In the genomic region with DNA sequence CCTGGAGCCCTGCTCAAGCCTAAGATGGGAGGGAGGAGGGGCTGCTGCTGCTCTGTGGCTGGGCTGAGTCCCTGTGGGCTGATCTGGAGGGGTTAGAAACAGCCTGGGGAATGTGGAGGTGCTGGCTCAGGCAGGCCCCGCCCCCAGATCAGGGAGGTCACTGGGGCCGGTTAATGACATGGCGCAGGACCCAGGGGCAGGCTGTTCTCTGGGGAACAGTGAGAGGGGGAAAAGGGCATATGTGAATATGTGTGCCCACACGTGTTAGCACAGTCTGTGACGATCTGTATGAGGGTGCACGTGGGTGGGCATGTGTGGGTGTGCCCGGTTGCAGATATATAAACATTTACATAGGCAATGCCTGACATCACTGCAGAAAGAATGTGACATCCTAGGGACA, we compare ENCODE assay signal across 19 cellular contexts.
DNase-seq lines count a peak whose midpoint lies in the region; ATAC-seq and TF ChIP-seq lines count a peak whose summit lies in the region.
"Had no signal": no experiment of that assay in that cellular context is flagged by ENCODE, and none has a peak within 500 bp of the region (broad histone marks: within the 10 kb centered on the region; RNA-seq: fewer than 3 reads in every experiment).

No MANE protein-coding gene starts in this region.

- no peak overlapping the region for H4K5ac ChIP-seq in H9 (ENCODE audit: insufficient read length, low read depth, low read length)

- H2AFZ ChIP-seq in H9 (ENCODE audit: low read length) (no peak overlapping the region), mesenchymal stem cell (ENCODE audit: low read depth, low read length) (peak overlapping the region; percentile 34)

- no peak overlapping the region for H3K56ac ChIP-seq in H9 (ENCODE audit: insufficient read length, low read depth, low read length)

- no peak overlapping the region for H2BK15ac ChIP-seq in H9 (ENCODE audit: low read depth, low read length)
- H2BK15ac ChIP-seq in mesenchymal stem cell (ENCODE audit: low read depth, poor library complexity, severe bottlenecking) = peak overlapping the region; percentile 35

- no peak overlapping the region for H4K8ac ChIP-seq in H9 (replicated peaks; ENCODE audit: insufficient read length, low read depth, low read length)
- H4K8ac ChIP-seq in mesenchymal stem cell (ENCODE audit: low read length) = peak overlapping the region; percentile 41

- no CpG with 5 or more reads among the region's 7 CpGs for WGBS in H9 (ENCODE audit: extremely low coverage, insufficient read length, low lambda C conversion rate)
- 26% methylated on average over 3 of the region's 7 CpGs for WGBS in mesenchymal stem cell

- H3K4ac ChIP-seq in H9 (ENCODE audit: low read depth, low read length) = no peak overlapping the region
- peak overlapping the region in 1 of 2 experiments; percentile 33 for H3K4ac ChIP-seq in mesenchymal stem cell (ENCODE audit: low read depth in 1 of 2, low read length in 2 of 2)

- no peaks in the 10 kb centered on the region for H4K20me1 ChIP-seq in H9 (ENCODE audit: control insufficient read depth, insufficient read depth, insufficient read length)

- no peak overlapping the region; a peak in 1 of 5 replicates for H3K4me3 Mint-ChIP-seq in H9

- H3K4me1 ChIP-seq in H9 (ENCODE audit: insufficient read depth, low read length) = 0 out of 2 replicates have a peak, but pooled peaks cover 3% of the 10 kb centered on the region
- peaks cover 16% of the 10 kb centered on the region for H3K4me1 ChIP-seq in mesenchymal stem cell (ENCODE audit: control insufficient read depth, insufficient read depth, low read depth, low read length)

- H2AK5ac ChIP-seq in H9 (ENCODE audit: insufficient read length, low read length) (no peak overlapping the region), mesenchymal stem cell (ENCODE audit: low read length, severe bottlenecking) (no peak overlapping the region)

- no peaks in the 10 kb centered on the region for H3K9me3 Mint-ChIP-seq in H9
- H3K9me3 Mint-ChIP-seq: activated naive CD4-positive, alpha-beta T cell treated with anti-CD3 and anti-CD28 coated beads, Interleukin-2, amount 50 U/mL, for 72 hours; CD4-positive, alpha-beta memory T cell had no signal

- H4K91ac ChIP-seq in H9 (ENCODE audit: insufficient read length, low read depth, low read length) (no peak overlapping the region), mesenchymal stem cell (ENCODE audit: low read length) (peak overlapping the region; percentile 70)

- no peaks in the 10 kb centered on the region for H3K27me3 ChIP-seq in AG04450 (ENCODE audit: control insufficient read depth, insufficient read depth, low read length)
- H3K27me3 ChIP-seq in H9 (ENCODE audit: insufficient read depth, low read length) = no peaks in the 10 kb centered on the region
- peaks cover 0 to 7% of the 10 kb centered on the region in 2 experiments for H3K27me3 ChIP-seq in mesenchymal stem cell (ENCODE audit: control insufficient read depth in 1 of 2, insufficient read depth in 1 of 2, low read length in 2 of 2)

- H3K27me3 Mint-ChIP-seq in H9 (ENCODE audit: low read depth) = peaks cover 1% of the 10 kb centered on the region; the same call in 1 of the 2 replicates
- H3K27me3 Mint-ChIP-seq: CD4-positive, alpha-beta memory T cell had no signal

- H3K36me3 ChIP-seq in mesenchymal stem cell (ENCODE audit: control insufficient read depth in 1 of 2, insufficient read depth in 2 of 2, low read depth in 1 of 2, low read length in 2 of 2) = no peaks in the 10 kb centered on the region

- H3K23me2 ChIP-seq in H9 (ENCODE audit: insufficient read length, low read depth, low read length, poor library complexity, severe bottlenecking) = no peaks in the 10 kb centered on the region

- H2BK12ac ChIP-seq in H9 (ENCODE audit: insufficient read length, low read depth, low read length) (no peak overlapping the region), mesenchymal stem cell (ENCODE audit: low read length in 2 of 2) (peak overlapping the region; percentile 63 to 67)

- H3K36me3 Mint-ChIP-seq in H9 (ENCODE audit: insufficient read depth in 1 of 3, low read depth in 3 of 3) = no peaks in the 10 kb centered on the region

- H3K9ac ChIP-seq in H9 (ENCODE audit: extremely low read depth, insufficient read length, low read length) = no peak overlapping the region
- H3K9ac ChIP-seq in mesenchymal stem cell (ENCODE audit: low read length) = no peak overlapping the region

- H3K4me2 ChIP-seq in H9 (ENCODE audit: insufficient read depth, insufficient read length, low read length) (no peak overlapping the region), mesenchymal stem cell (ENCODE audit: low read length, poor library complexity, severe bottlenecking) (no peak overlapping the region)

- H3K79me1 ChIP-seq in H9 (ENCODE audit: insufficient read depth, low read depth, low read length, poor library complexity, severe bottlenecking) = no peaks in the 10 kb centered on the region
- no peaks in the 10 kb centered on the region for H3K79me1 ChIP-seq in mesenchymal stem cell (replicated peaks; ENCODE audit: low read length, poor library complexity, severe bottlenecking)

- no peak overlapping the region for H3K23ac ChIP-seq in H9 (ENCODE audit: insufficient read length, low read depth, low read length)
- no peak overlapping the region for H3K23ac ChIP-seq in mesenchymal stem cell (ENCODE audit: low read length in 2 of 2)

- peaks cover 16 to 37% of the 10 kb centered on the region in 2 experiments for H3K4me1 Mint-ChIP-seq in H9

- POLR2A ChIA-PET in AG04450 (lab: Yijun Ruan, JAX) = no interaction called here

- no peak for TF ChIP-seq CTCF in AG04450 (IDR thresholded peaks at IDR 0.05; ENCODE audit: low read depth, low read length)
- TF ChIP-seq CTCF in H9 (conservative IDR thresholded peaks at IDR 0.05) = no peak
- no peak for TF ChIP-seq CTCF in choroid plexus epithelial cell (conservative IDR thresholded peaks at IDR 0.05; ENCODE audit: low read depth, low read length)

- H3K27ac ChIP-seq in AG04450 (ENCODE audit: low read depth, low read length) (no peak overlapping the region), H9 (ENCODE audit: insufficient read length, low read depth, low read length) (no peak overlapping the region), mesenchymal stem cell (ENCODE audit: low read length, poor library complexity, severe bottlenecking) (no peak overlapping the region)
- H3K27ac ChIP-seq: SK-N-MC had no signal

- no peaks in the 10 kb centered on the region for H3K79me2 ChIP-seq in H9 (ENCODE audit: insufficient read depth, low read length)

- H3K27ac Mint-ChIP-seq in H9 = peak overlapping the region in 1 of 3 experiments; percentile 14; a peak in 4 of 7 replicates

- H2BK120ac ChIP-seq in H9 (ENCODE audit: low read depth, low read length, poor library complexity, severe bottlenecking) (no peak overlapping the region), mesenchymal stem cell (ENCODE audit: low read depth, low read length) (peak overlapping the region; percentile 64)

- no peak overlapping the region for H3K14ac ChIP-seq in H9 (ENCODE audit: insufficient read depth, low read length)
- peak overlapping the region in 1 of 2 experiments; percentile 81 for H3K14ac ChIP-seq in mesenchymal stem cell (ENCODE audit: low read length in 2 of 2)

- no peak for ATAC-seq in GM18517 (IDR thresholded peaks at IDR 0.05; ENCODE audit: unreplicated experiment)
- ATAC-seq: activated naive CD4-positive, alpha-beta T cell treated with anti-CD3 and anti-CD28 coated beads, Interleukin-2, amount 50 U/mL, for 72 hours had no signal

- H3K18ac ChIP-seq in H9 (ENCODE audit: insufficient read length, low read depth, low read length) = peak overlapping the region; percentile 58
- H3K18ac ChIP-seq in mesenchymal stem cell (ENCODE audit: low read depth in 1 of 2, low read length in 2 of 2) = peak overlapping the region; percentile 72 to 84

- H3T11ph ChIP-seq in H9 (ENCODE audit: low read length) = no peak overlapping the region

- H2BK20ac ChIP-seq in H9 (ENCODE audit: low read depth, low read length, poor library complexity, severe bottlenecking) = no peak overlapping the region

- H3K9me3 ChIP-seq in AG04450 (ENCODE audit: control insufficient read depth, insufficient read depth, low read length) (no peaks in the 10 kb centered on the region), H9 (ENCODE audit: control insufficient read depth, low read depth, low read length) (no peaks in the 10 kb centered on the region), mesenchymal stem cell (ENCODE audit: control insufficient read depth, low read length) (no peaks in the 10 kb centered on the region)

- DNase-seq in AG04450 (ENCODE audit: low read depth, low spot score) (peak; percentile 24), H9 (peak; percentile 84), choroid plexus epithelial cell (ENCODE audit: low read depth) (peak; percentile 16), mesenchymal stem cell (peak; percentile 76), NCI-H510A treated with DMSO at 0.1 percent for 48 hours (lab: John Stamatoyannopoulos, UW) (no peak)
- no peak for DNase-seq in activated CD8-positive, alpha-beta memory T cell treated with anti-CD3 and anti-CD28 coated beads, Interleukin-2, amount 50 U/mL, for 48 hours
- no peak for DNase-seq in activated T-cell treated with anti-CD3 and anti-CD28 coated beads, Interleukin-2, amount 50 U/mL, for 48 hours
- DNase-seq: activated CD4-positive, alpha-beta T cell treated with anti-CD3 and anti-CD28 coated beads, Interleukin-2, amount 50 U/mL, for 1 hour; activated T-cell treated with anti-CD3 and anti-CD28 coated beads, Interleukin-2, amount 50 U/mL, for 1 hour; CD4-positive, alpha-beta memory T cell; GDM1; hypothalamus; NCI-H2029 treated with DMSO at 0.1 percent for 48 hours; NCI-H524; OCI-M1; stimulated activated naive CD4-positive, alpha-beta T cell treated with Interleukin-2 at 50 U/mL for 16 hours had no signal

- H3K4me3 ChIP-seq in AG04450 (ENCODE audit: low read depth, low read length) (no peak overlapping the region), choroid plexus epithelial cell (ENCODE audit: low read depth, low read length) (no peak overlapping the region), mesenchymal stem cell (ENCODE audit: insufficient read depth in 1 of 2, low read depth in 1 of 2, low read length in 2 of 2) (peak overlapping the region in 1 of 2 experiments; percentile 34)
- H3K4me3 ChIP-seq: SK-N-MC had no signal

- CTCF ChIA-PET in AG04450 (lab: Charles Lee) = no interaction called here

- no peak overlapping the region for H2BK5ac ChIP-seq in H9 (ENCODE audit: insufficient read length, low read length)
- H2BK5ac ChIP-seq in mesenchymal stem cell (ENCODE audit: low read depth, low read length, poor library complexity, severe bottlenecking) = no peak overlapping the region

Comparison
In these comparisons a context has a peak if more than half of its experiments do, and no peak if none do; other contexts are left out.
1. DNase-seq: peak in AG04450 (single experiment), H9 (single experiment), choroid plexus epithelial cell (single experiment) and mesenchymal stem cell (single experiment); none in activated CD8-positive, alpha-beta memory T cell treated with anti-CD3 and anti-CD28 coated beads, Interleukin-2, amount 50 U/mL, for 48 hours (single experiment), activated T-cell treated with anti-CD3 and anti-CD28 coated beads, Interleukin-2, amount 50 U/mL, for 48 hours (0 of 2) and NCI-H510A treated with DMSO at 0.1 percent for 48 hours (single experiment).